1 cellular context compared by ENCODE assay signal in the genomic region with DNA sequence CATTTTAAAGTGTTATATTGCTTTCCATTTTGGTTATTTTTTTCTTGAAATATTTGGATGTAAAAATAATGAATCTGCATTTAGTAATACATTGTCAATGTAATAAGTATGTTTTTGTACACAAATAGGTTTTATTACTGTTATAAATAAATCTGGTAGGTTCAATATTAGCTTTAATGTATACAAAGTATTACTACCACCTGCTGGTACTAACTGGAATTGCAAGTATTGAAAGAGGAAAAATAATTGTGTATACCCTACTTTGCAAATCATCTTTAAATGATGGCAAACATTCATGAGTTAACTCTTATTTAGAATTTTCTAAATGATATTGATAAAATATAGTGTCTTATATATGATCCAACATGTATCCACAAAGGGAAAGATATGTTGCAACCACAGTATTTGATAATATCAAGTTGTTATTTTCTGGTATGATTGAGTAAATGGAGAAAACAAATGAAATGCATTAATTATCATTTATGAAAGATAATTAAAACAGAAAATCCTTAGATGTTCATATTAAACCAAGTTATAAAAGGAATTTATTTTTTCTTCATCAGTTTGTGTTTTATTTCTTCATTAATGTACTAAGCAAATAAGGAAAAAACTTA.
TF ChIP-seq lines count a peak whose summit lies in the region.

No MANE protein-coding gene starts in this region.

TF ChIP-seq in GM23338, 12 proteins besides CTCF, POLR2A, EP300 and RAD21:
- TF ChIP-seq ZNF331 (CRISPR knock-in tag; IDR thresholded peaks at IDR 0.05; ENCODE audit: low read depth), result no peak
- TF ChIP-seq, protein P1, sequence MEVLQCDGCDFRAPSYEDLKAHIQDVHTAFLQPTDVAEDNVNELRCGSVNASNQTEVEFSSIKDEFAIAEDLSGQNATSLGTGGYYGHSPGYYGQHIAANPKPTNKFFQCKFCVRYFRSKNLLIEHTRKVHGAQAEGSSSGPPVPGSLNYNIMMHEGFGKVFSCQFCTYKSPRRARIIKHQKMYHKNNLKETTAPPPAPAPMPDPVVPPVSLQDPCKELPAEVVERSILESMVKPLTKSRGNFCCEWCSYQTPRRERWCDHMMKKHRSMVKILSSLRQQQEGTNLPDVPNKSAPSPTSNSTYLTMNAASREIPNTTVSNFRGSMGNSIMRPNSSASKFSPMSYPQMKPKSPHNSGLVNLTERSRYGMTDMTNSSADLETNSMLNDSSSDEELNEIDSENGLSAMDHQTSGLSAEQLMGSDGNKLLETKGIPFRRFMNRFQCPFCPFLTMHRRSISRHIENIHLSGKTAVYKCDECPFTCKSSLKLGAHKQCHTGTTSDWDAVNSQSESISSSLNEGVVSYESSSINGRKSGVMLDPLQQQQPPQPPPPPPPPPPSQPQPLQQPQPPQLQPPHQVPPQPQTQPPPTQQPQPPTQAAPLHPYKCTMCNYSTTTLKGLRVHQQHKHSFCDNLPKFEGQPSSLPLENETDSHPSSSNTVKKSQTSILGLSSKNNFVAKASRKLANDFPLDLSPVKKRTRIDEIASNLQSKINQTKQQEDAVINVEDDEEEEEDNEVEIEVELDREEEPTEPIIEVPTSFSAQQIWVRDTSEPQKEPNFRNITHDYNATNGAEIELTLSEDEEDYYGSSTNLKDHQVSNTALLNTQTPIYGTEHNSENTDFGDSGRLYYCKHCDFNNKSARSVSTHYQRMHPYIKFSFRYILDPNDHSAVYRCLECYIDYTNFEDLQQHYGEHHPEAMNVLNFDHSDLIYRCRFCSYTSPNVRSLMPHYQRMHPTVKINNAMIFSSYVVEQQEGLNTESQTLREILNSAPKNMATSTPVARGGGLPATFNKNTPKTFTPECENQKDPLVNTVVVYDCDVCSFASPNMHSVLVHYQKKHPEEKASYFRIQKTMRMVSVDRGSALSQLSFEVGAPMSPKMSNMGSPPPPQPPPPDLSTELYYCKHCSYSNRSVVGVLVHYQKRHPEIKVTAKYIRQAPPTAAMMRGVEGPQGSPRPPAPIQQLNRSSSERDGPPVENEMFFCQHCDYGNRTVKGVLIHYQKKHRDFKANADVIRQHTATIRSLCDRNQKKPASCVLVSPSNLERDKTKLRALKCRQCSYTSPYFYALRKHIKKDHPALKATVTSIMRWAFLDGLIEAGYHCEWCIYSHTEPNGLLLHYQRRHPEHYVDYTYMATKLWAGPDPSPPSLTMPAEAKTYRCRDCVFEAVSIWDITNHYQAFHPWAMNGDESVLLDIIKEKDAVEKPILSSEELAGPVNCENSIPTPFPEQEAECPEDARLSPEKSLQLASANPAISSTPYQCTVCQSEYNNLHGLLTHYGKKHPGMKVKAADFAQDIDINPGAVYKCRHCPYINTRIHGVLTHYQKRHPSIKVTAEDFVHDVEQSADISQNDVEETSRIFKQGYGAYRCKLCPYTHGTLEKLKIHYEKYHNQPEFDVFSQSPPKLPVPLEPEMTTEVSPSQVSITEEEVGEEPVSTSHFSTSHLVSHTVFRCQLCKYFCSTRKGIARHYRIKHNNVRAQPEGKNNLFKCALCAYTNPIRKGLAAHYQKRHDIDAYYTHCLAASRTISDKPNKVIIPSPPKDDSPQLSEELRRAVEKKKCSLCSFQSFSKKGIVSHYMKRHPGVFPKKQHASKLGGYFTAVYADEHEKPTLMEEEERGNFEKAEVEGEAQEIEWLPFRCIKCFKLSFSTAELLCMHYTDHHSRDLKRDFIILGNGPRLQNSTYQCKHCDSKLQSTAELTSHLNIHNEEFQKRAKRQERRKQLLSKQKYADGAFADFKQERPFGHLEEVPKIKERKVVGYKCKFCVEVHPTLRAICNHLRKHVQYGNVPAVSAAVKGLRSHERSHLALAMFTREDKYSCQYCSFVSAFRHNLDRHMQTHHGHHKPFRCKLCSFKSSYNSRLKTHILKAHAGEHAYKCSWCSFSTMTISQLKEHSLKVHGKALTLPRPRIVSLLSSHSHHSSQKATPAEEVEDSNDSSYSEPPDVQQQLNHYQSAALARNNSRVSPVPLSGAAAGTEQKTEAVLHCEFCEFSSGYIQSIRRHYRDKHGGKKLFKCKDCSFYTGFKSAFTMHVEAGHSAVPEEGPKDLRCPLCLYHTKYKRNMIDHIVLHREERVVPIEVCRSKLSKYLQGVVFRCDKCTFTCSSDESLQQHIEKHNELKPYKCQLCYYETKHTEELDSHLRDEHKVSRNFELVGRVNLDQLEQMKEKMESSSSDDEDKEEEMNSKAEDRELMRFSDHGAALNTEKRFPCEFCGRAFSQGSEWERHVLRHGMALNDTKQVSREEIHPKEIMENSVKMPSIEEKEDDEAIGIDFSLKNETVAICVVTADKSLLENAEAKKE (CRISPR knock-in tag; IDR thresholded peaks at IDR 0.05), result no peak
- no peak for TF ChIP-seq ZNF114 (CRISPR knock-in tag; IDR thresholded peaks at IDR 0.05)
- TF ChIP-seq, protein P2, sequence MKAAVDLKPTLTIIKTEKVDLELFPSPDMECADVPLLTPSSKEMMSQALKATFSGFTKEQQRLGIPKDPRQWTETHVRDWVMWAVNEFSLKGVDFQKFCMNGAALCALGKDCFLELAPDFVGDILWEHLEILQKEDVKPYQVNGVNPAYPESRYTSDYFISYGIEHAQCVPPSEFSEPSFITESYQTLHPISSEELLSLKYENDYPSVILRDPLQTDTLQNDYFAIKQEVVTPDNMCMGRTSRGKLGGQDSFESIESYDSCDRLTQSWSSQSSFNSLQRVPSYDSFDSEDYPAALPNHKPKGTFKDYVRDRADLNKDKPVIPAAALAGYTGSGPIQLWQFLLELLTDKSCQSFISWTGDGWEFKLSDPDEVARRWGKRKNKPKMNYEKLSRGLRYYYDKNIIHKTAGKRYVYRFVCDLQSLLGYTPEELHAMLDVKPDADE (IDR thresholded peaks at IDR 0.05), result no peak
- TF ChIP-seq, protein P3, sequence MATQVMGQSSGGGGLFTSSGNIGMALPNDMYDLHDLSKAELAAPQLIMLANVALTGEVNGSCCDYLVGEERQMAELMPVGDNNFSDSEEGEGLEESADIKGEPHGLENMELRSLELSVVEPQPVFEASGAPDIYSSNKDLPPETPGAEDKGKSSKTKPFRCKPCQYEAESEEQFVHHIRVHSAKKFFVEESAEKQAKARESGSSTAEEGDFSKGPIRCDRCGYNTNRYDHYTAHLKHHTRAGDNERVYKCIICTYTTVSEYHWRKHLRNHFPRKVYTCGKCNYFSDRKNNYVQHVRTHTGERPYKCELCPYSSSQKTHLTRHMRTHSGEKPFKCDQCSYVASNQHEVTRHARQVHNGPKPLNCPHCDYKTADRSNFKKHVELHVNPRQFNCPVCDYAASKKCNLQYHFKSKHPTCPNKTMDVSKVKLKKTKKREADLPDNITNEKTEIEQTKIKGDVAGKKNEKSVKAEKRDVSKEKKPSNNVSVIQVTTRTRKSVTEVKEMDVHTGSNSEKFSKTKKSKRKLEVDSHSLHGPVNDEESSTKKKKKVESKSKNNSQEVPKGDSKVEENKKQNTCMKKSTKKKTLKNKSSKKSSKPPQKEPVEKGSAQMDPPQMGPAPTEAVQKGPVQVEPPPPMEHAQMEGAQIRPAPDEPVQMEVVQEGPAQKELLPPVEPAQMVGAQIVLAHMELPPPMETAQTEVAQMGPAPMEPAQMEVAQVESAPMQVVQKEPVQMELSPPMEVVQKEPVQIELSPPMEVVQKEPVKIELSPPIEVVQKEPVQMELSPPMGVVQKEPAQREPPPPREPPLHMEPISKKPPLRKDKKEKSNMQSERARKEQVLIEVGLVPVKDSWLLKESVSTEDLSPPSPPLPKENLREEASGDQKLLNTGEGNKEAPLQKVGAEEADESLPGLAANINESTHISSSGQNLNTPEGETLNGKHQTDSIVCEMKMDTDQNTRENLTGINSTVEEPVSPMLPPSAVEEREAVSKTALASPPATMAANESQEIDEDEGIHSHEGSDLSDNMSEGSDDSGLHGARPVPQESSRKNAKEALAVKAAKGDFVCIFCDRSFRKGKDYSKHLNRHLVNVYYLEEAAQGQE (IDR thresholded peaks at IDR 0.05; ENCODE audit: unreplicated experiment), result no peak
- no peak for TF ChIP-seq EZH2 (IDR thresholded peaks at IDR 0.05; ENCODE audit: low read depth, unreplicated experiment)
- TF ChIP-seq JUNB (IDR thresholded peaks at IDR 0.05; ENCODE audit: unreplicated experiment), result no peak
- no peak for TF ChIP-seq POLR2AphosphoS5 (IDR thresholded peaks at IDR 0.05; ENCODE audit: low read depth)
- no peak for TF ChIP-seq NANOG (IDR thresholded peaks at IDR 0.05; ENCODE audit: borderline replicate concordance)
- no peak for TF ChIP-seq CREB1 (CRISPR knock-in tag; IDR thresholded peaks at IDR 0.05; ENCODE audit: low read depth)
- TF ChIP-seq EZH2phosphoT487 (IDR thresholded peaks at IDR 0.05; ENCODE audit: unreplicated experiment), result no peak
- no peak for TF ChIP-seq STAT1 (IDR thresholded peaks at IDR 0.05; ENCODE audit: unreplicated experiment)
